ENCODE assay signal across 7 cellular contexts in the genomic region with DNA sequence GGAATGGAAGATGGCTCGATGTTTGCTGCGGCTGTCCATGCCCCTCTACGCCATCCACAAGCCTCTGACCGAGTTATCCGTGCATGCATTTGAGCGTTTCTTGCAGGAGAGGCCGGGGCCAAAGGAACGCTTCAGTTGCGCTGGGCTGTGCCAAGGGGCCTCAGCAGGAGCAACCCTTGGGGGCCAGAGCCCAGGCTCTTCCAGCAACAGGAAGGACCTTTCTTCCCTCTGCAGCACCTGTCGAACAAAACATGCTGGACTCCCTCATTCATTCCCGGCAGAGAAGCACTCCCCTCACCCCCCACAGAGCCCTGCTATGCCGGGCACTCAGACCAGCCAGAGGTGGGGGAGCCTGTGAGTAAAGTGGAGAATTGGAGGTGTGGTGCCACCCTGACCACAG.
DNase-seq lines count a peak whose midpoint lies in the region; ATAC-seq and TF ChIP-seq lines count a peak whose summit lies in the region.
"Not testable (repeated sequence)": the region's sequence is repeated elsewhere in the genome, so short reads cannot be mapped to it uniquely, and the experiment has no call there.

No MANE protein-coding gene starts in this region.

- H3K9me3 ChIP-seq in DOHH2 (ENCODE audit: control insufficient read depth, insufficient read depth, low read length); Karpas-422 (ENCODE audit: low read length): not testable (repeated sequence)

- H3K4me1 ChIP-seq in DOHH2 (ENCODE audit: control insufficient read depth, low read length) (peaks cover 82% of the 10 kb centered on the region), Karpas-422 (ENCODE audit: low read length) (peaks cover 93% of the 10 kb centered on the region)
- not testable (repeated sequence) for H3K4me1 ChIP-seq in GM23338 (ENCODE audit: insufficient read depth)

- H3K27ac Mint-ChIP-seq in GM23338 = not testable (repeated sequence)
- peak overlapping the region in 2 of 3 experiments; percentile 15 to 35 for H3K27ac Mint-ChIP-seq in nephron

- DNase-seq in GM23338 (ENCODE audit: low spot score); activated T-cell treated with anti-CD3 and anti-CD28 coated beads, Interleukin-2, amount 50 U/mL, for 4 hours: not testable (repeated sequence)
- peak; percentile 79 for DNase-seq in Karpas-422

- H4K20me1 ChIP-seq in DOHH2 (ENCODE audit: control insufficient read depth, insufficient read depth, low read depth, low read length); GM23338 (replicated peaks; ENCODE audit: insufficient read depth); Karpas-422 (ENCODE audit: insufficient read depth, low read depth, low read length): not testable (repeated sequence)

- H3K36me3 ChIP-seq in DOHH2 (ENCODE audit: control insufficient read depth, low read length); GM23338 (ENCODE audit: insufficient read depth); Karpas-422 (ENCODE audit: insufficient read depth, low read length): not testable (repeated sequence)

- H2AFZ ChIP-seq in GM23338; Karpas-422 (ENCODE audit: low read length): not testable (repeated sequence)

- H3K4me1 Mint-ChIP-seq in GM23338 = peaks cover 14% of the 10 kb centered on the region
- H3K4me1 Mint-ChIP-seq in activated T-cell treated with anti-CD3 and anti-CD28 coated beads, Interleukin-2, amount 50 U/mL, for 4 hours (ENCODE audit: low read depth); nephron: not testable (repeated sequence)

- H3K9ac ChIP-seq in Karpas-422 (ENCODE audit: low read length) = peak overlapping the region; percentile 63

- not testable (repeated sequence) for H3K9me2 ChIP-seq in DOHH2 (replicated peaks; ENCODE audit: control insufficient read depth, low read length); GM23338 (ENCODE audit: insufficient read depth); Karpas-422 (replicated peaks; ENCODE audit: insufficient read depth, low read length)

- H3K4me2 ChIP-seq in DOHH2 (ENCODE audit: low read length) (peak overlapping the region; percentile 84), Karpas-422 (ENCODE audit: low read depth, low read length, poor library complexity, severe bottlenecking) (peak overlapping the region; percentile 45)
- H3K4me2 ChIP-seq in GM23338 = not testable (repeated sequence)

- not testable (repeated sequence) for H3K4me3 Mint-ChIP-seq in GM23338; activated T-cell treated with anti-CD3 and anti-CD28 coated beads, Interleukin-2, amount 50 U/mL, for 4 hours; nephron

- H3K27me3 Mint-ChIP-seq in GM23338 (ENCODE audit: insufficient read depth, low read depth, poor library complexity); nephron (ENCODE audit: low read depth): not testable (repeated sequence)
- H3K27me3 Mint-ChIP-seq in activated T-cell treated with anti-CD3 and anti-CD28 coated beads, Interleukin-2, amount 50 U/mL, for 4 hours (ENCODE audit: low read depth) = peaks cover 13% of the 10 kb centered on the region

- peak overlapping the region; percentile 95 for H3K27ac ChIP-seq in DOHH2 (ENCODE audit: low read depth, low read length)
- not testable (repeated sequence) for H3K27ac ChIP-seq in GM23338 (ENCODE audit: low read depth)
- peak overlapping the region; percentile 95 for H3K27ac ChIP-seq in Karpas-422 (ENCODE audit: low read length)

- ATAC-seq in GM19438 (IDR thresholded peaks at IDR 0.05; ENCODE audit: low read depth, unreplicated experiment) = peak; percentile 2
- ATAC-seq in GM23338 = peak; percentile 46
- ATAC-seq in HG03108 (IDR thresholded peaks at IDR 0.05; ENCODE audit: unreplicated experiment) = peak; percentile 0
- peak; percentile 18 to 30 for ATAC-seq in activated T-cell treated with anti-CD3 and anti-CD28 coated beads, Interleukin-2, amount 50 U/mL, for 4 hours

- H3K36me3 Mint-ChIP-seq in GM23338 (ENCODE audit: low read depth); activated T-cell treated with anti-CD3 and anti-CD28 coated beads, Interleukin-2, amount 50 U/mL, for 4 hours (ENCODE audit: insufficient read depth); nephron (ENCODE audit: low read depth): not testable (repeated sequence)

- H3K9me3 Mint-ChIP-seq in GM23338; activated T-cell treated with anti-CD3 and anti-CD28 coated beads, Interleukin-2, amount 50 U/mL, for 4 hours; nephron: not testable (repeated sequence)

- not testable (repeated sequence) for H3K27me3 ChIP-seq in DOHH2 (ENCODE audit: control insufficient read depth, low read length); GM23338 (ENCODE audit: insufficient read depth); Karpas-422 (ENCODE audit: low read length)

- peaks cover 15% of the 10 kb centered on the region for H3F3A ChIP-seq in DOHH2 (ENCODE audit: control insufficient read depth, insufficient read depth)
- not testable (repeated sequence) for H3F3A ChIP-seq in GM23338 (replicated peaks; ENCODE audit: low read depth)

- H3K4me3 ChIP-seq in DOHH2 (ENCODE audit: low read length) (peak overlapping the region; percentile 68), Karpas-422 (ENCODE audit: low read length) (0 out of 2 replicates have a peak overlapping the region, but pooled peaks have one; percentile 4)
- not testable (repeated sequence) for H3K4me3 ChIP-seq in GM23338

- TF ChIP-seq CTCF in DOHH2 (IDR thresholded peaks at IDR 0.05; ENCODE audit: low read depth, low read length, poor library complexity, severe bottlenecking); GM23338 (conservative IDR thresholded peaks at IDR 0.05; ENCODE audit: low read depth in 2 of 2); nephron (IDR thresholded peaks at IDR 0.05; ENCODE audit: unreplicated experiment in 3 of 3): not testable (repeated sequence)

- H3K79me2 ChIP-seq in DOHH2 (ENCODE audit: control insufficient read depth, low read length); GM23338 (replicated peaks; ENCODE audit: insufficient read depth); Karpas-422 (ENCODE audit: low read length): not testable (repeated sequence)
